Comparison of ENCODE assay signal across 7 cellular contexts in genomic region chr11:29943347-29943746, GRCh38.
"Had no signal": no experiment of that assay in that cellular context is flagged by ENCODE, and none has a peak within 500 bp of the region (broad histone marks: within the 10 kb centered on the region; RNA-seq: fewer than 3 reads in every experiment).

No MANE protein-coding gene starts in this region.

- H3K4me3 ChIP-seq: GM23338 had no signal

- ATAC-seq: GM23338, HepG2 had no signal

- H3K4me1 Mint-ChIP-seq: GM23338, H9, IgD-negative memory B cell had no signal

- H3K27me3 Mint-ChIP-seq: IgD-negative memory B cell had no signal

- H3K36me3 Mint-ChIP-seq: IgD-negative memory B cell had no signal

- H3K4me2 ChIP-seq: GM23338 had no signal

- H3K27ac ChIP-seq: HL-60 had no signal

- H2AFZ ChIP-seq: GM23338 had no signal

- DNase-seq: H9, HCEC 1CT, KBM-7 had no signal

- H3K4me3 Mint-ChIP-seq: GM23338, H9, IgD-negative memory B cell had no signal

- H3K27ac Mint-ChIP-seq: GM23338, H9, IgD-negative memory B cell had no signal
